1 cellular context compared by ENCODE assay signal in the genomic region with DNA sequence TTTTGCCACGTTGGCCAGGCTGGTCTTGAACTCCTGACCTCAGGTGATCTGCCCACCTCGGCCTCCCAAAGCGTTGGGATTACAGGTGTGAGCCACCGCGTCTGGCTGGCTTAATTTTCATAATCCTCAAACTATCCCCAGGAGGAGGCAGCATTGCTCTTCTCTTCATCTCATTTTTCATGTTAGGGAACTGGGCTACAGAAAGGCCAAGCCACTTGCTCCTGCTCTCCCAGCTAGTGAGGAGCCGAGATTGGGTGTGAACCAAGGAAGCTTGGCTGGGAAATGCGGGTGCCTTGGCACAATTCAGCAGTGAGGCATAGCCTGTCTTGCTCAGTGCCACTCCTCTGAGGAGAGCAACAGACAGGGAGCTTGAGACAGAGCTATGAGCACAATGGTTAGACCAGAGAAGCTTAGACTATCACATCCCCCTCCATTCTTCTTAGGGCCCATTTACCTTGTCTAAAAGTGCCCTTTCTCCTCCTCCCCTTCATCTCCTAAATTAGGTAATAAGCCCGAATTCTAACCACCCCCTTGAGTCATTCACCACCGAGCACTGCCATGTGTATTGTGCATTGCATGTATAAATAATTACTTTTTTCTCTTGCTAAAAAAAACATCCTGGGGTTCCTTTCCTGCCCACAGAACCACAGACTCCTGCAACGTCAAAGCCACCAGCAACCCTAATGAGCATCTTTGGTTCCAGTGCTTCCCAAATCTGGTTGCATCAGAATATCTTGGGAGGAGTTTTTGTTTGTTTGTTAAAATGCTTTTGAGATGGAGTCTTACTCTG.
TF ChIP-seq lines count a peak whose summit lies in the region.

No MANE protein-coding gene starts in this region.

TF ChIP-seq in A549, 52 proteins besides CTCF, POLR2A, EP300 and RAD21 (continued from another document):
- TF ChIP-seq TP53 (CRISPR knock-in tag; IDR thresholded peaks at IDR 0.05) (no peak), KDM5A (IDR thresholded peaks at IDR 0.05) (no peak), SREBF2 (IDR thresholded peaks at IDR 0.05) (no peak), RCOR1 (IDR thresholded peaks at IDR 0.05; ENCODE audit: low read depth, low read length) (no peak)
- TF ChIP-seq, protein P1, sequence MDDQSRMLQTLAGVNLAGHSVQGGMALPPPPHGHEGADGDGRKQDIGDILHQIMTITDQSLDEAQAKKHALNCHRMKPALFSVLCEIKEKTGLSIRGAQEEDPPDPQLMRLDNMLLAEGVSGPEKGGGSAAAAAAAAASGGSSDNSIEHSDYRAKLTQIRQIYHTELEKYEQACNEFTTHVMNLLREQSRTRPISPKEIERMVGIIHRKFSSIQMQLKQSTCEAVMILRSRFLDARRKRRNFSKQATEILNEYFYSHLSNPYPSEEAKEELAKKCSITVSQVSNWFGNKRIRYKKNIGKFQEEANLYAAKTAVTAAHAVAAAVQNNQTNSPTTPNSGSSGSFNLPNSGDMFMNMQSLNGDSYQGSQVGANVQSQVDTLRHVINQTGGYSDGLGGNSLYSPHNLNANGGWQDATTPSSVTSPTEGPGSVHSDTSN (IDR thresholded peaks at IDR 0.05): no peak
